In genomic region chrX:106281383-106281782, GRCh38 we compare ENCODE assay signal across 25 cellular contexts.
DNase-seq lines count a peak whose midpoint lies in the region; ATAC-seq, FAIRE-seq and TF ChIP-seq lines count a peak whose summit lies in the region.
"Had no signal": no experiment of that assay in that cellular context is flagged by ENCODE, and none has a peak within 500 bp of the region (broad histone marks: within the 10 kb centered on the region; RNA-seq: fewer than 3 reads in every experiment).

No MANE protein-coding gene starts in this region.

- in situ Hi-C loops in HepG2 (cut with HindIII; ENCODE audit: extremely low pct_ligation_motif_present, low pct_unique_long_range_greater_than_20kb) = no loop called here

- POLR2A ChIA-PET in HepG2 (lab: Yijun Ruan, JAX) = no interaction called here

- DNase-seq in HepG2 (ENCODE audit: low spot score) = no peak
- DNase-seq in right lobe of liver = no peak
- no peak for DNase-seq in astrocyte (ENCODE audit: low read depth)
- DNase-seq in effector memory CD8-positive, alpha-beta T cell = no peak
- no peak for DNase-seq in NCI-H1048 (lab: John Stamatoyannopoulos, UW)
- DNase-seq: ACHN; BE2C; C1 segment of cervical spinal cord; CD4-positive, alpha-beta memory T cell; CD4-positive, CD25-positive, alpha-beta regulatory T cell; CD8-positive, alpha-beta memory T cell; COR-L47; DMS 273 treated with DMSO at 0.1 percent for 48 hours; DMS153; DMS53; DMS79; DND-41; EL; GDM1 had no signal

- H3K4me1 Mint-ChIP-seq in astrocyte (ENCODE audit: low read depth, unreplicated experiment) = no peaks in the 10 kb centered on the region
- no peaks in the 10 kb centered on the region for H3K4me1 Mint-ChIP-seq in effector memory CD8-positive, alpha-beta T cell (ENCODE audit: low read depth in 2 of 2)
- H3K4me1 Mint-ChIP-seq: CD14-positive monocyte; CD4-positive, alpha-beta memory T cell; CD4-positive, CD25-positive, alpha-beta regulatory T cell; CD8-positive, alpha-beta memory T cell had no signal

- H3K9me3 Mint-ChIP-seq in astrocyte (ENCODE audit: unreplicated experiment) = no peaks in the 10 kb centered on the region
- no peaks in the 10 kb centered on the region for H3K9me3 Mint-ChIP-seq in effector memory CD8-positive, alpha-beta T cell
- H3K9me3 Mint-ChIP-seq: CD4-positive, alpha-beta memory T cell had no signal

- no peaks in the 10 kb centered on the region for H3K27me3 ChIP-seq in HepG2 (ENCODE audit: control insufficient read depth in 1 of 2, insufficient read depth in 2 of 2, low read length in 2 of 2)
- H3K27me3 ChIP-seq in right lobe of liver = no peaks in the 10 kb centered on the region
- no peaks in the 10 kb centered on the region for H3K27me3 ChIP-seq in astrocyte (ENCODE audit: insufficient read depth, low read length)
- H3K27me3 ChIP-seq: BE2C had no signal

- H3K36me3 Mint-ChIP-seq in astrocyte (ENCODE audit: low read depth, unreplicated experiment) = no peaks in the 10 kb centered on the region
- H3K36me3 Mint-ChIP-seq in effector memory CD8-positive, alpha-beta T cell (ENCODE audit: insufficient read depth) = no peaks in the 10 kb centered on the region
- H3K36me3 Mint-ChIP-seq: CD14-positive monocyte; CD4-positive, alpha-beta memory T cell; CD4-positive, CD25-positive, alpha-beta regulatory T cell; CD8-positive, alpha-beta memory T cell had no signal

- no peak overlapping the region for H3K4me3 Mint-ChIP-seq in astrocyte (ENCODE audit: unreplicated experiment)
- no peak overlapping the region for H3K4me3 Mint-ChIP-seq in effector memory CD8-positive, alpha-beta T cell
- H3K4me3 Mint-ChIP-seq: CD14-positive monocyte; CD4-positive, alpha-beta memory T cell; CD4-positive, CD25-positive, alpha-beta regulatory T cell; CD8-positive, alpha-beta memory T cell had no signal

- H3K4me2 ChIP-seq in HepG2 (ENCODE audit: low read depth, low read length) (no peak overlapping the region), astrocyte (ENCODE audit: low read length) (no peak overlapping the region)
- H3K4me2 ChIP-seq: BLaER1 had no signal

- H3K4me3 ChIP-seq in HepG2 (replicated peaks in 1 of 3; ENCODE audit: insufficient read depth in 1 of 3, low read depth in 2 of 3, low read length in 3 of 3) (no peak overlapping the region), right lobe of liver (no peak overlapping the region), astrocyte (ENCODE audit: insufficient read depth, low read depth, low read length) (no peak overlapping the region)
- H3K4me3 ChIP-seq: BLaER1, GM12878 had no signal

- CTCF ChIA-PET in HepG2 (lab: Yijun Ruan, JAX; ENCODE audit: low intra/inter-chr PET ratio, low total read pairs) = no interaction called here

- H3K79me2 ChIP-seq in HepG2 (ENCODE audit: insufficient read depth, low read length) (no peaks in the 10 kb centered on the region), astrocyte (ENCODE audit: insufficient read depth, low read length) (no peaks in the 10 kb centered on the region)

- H2AFZ ChIP-seq in HepG2 (ENCODE audit: low read length) (no peak overlapping the region), astrocyte (ENCODE audit: low read depth, low read length) (no peak overlapping the region)

- no peak overlapping the region for H3K27ac ChIP-seq in HepG2 (ENCODE audit: extremely low read length, insufficient read depth, low read length)
- H3K27ac ChIP-seq in right lobe of liver = no peak overlapping the region
- no peak overlapping the region for H3K27ac ChIP-seq in astrocyte (ENCODE audit: low read depth, low read length)
- H3K27ac ChIP-seq: 22Rv1, BLaER1 had no signal

- H3K9me3 ChIP-seq in HepG2 (ENCODE audit: low read length) (no peaks in the 10 kb centered on the region), right lobe of liver (no peaks in the 10 kb centered on the region), astrocyte (ENCODE audit: insufficient read depth, low read depth, low read length) (no peaks in the 10 kb centered on the region)
- H3K9me3 ChIP-seq: BE2C, BLaER1 had no signal

- H3K9ac ChIP-seq in HepG2 (ENCODE audit: insufficient read depth, low read depth, low read length) (no peak overlapping the region), astrocyte (ENCODE audit: low read length) (no peak overlapping the region)
- H3K9ac ChIP-seq: BLaER1 had no signal

- 6% methylated on average over 2 of the region's 2 CpGs for WGBS in HepG2 (ENCODE audit: low lambda C conversion rate)
- 68% methylated on average over 2 of the region's 2 CpGs for WGBS in right lobe of liver (ENCODE audit: insufficient coverage, low coverage, low lambda C conversion rate, missing lambda C conversion rate)

- intact Hi-C loops in HepG2 (cut with micrococcal nuclease; ENCODE audit: unreplicated experiment) = no loop called here
- intact Hi-C loops in right lobe of liver (cut with DNase I) = no loop called here

- no peaks in the 10 kb centered on the region for H3K36me3 ChIP-seq in HepG2 (replicated peaks in 1 of 2; ENCODE audit: control insufficient read depth in 1 of 2, insufficient read depth in 2 of 2, low read length in 2 of 2)
- H3K36me3 ChIP-seq in right lobe of liver = no peaks in the 10 kb centered on the region
- no peaks in the 10 kb centered on the region for H3K36me3 ChIP-seq in astrocyte (ENCODE audit: insufficient read depth, low read length)
- H3K36me3 ChIP-seq: BE2C, BLaER1 had no signal

- TF ChIP-seq EP300 in HepG2 (IDR thresholded peaks at IDR 0.05; ENCODE audit: low read depth in 2 of 2, low read length in 2 of 2) (no peak), HepG2 (CRISPR knock-in tag; IDR thresholded peaks at IDR 0.05; ENCODE audit: borderline replicate concordance) (no peak)

- no peak for TF ChIP-seq RAD21 in HepG2 (CRISPR knock-in tag; IDR thresholded peaks at IDR 0.05)

- H3K4me1 ChIP-seq in HepG2 (ENCODE audit: insufficient read depth, low read length) (peaks cover 7% of the 10 kb centered on the region; the same call in 1 of the 2 replicates), right lobe of liver (no peaks in the 10 kb centered on the region), astrocyte (ENCODE audit: insufficient read depth, low read length) (peaks cover 8% of the 10 kb centered on the region)
- H3K4me1 ChIP-seq: BE2C, BLaER1 had no signal

- H4K20me1 ChIP-seq in HepG2 (ENCODE audit: insufficient read depth, low read length) (no peaks in the 10 kb centered on the region), astrocyte (ENCODE audit: insufficient read depth, low read length) (no peaks in the 10 kb centered on the region)
- H4K20me1 ChIP-seq: BLaER1 had no signal

- H3K27ac Mint-ChIP-seq in astrocyte (ENCODE audit: unreplicated experiment) = no peak overlapping the region
- no peak overlapping the region for H3K27ac Mint-ChIP-seq in effector memory CD8-positive, alpha-beta T cell
- H3K27ac Mint-ChIP-seq: CD4-positive, alpha-beta memory T cell; CD4-positive, CD25-positive, alpha-beta regulatory T cell; CD8-positive, alpha-beta memory T cell had no signal

- H3K27me3 Mint-ChIP-seq in astrocyte (ENCODE audit: low read depth, unreplicated experiment) = no peaks in the 10 kb centered on the region
- no peaks in the 10 kb centered on the region for H3K27me3 Mint-ChIP-seq in effector memory CD8-positive, alpha-beta T cell
- H3K27me3 Mint-ChIP-seq: CD4-positive, alpha-beta memory T cell; CD4-positive, CD25-positive, alpha-beta regulatory T cell; CD8-positive, alpha-beta memory T cell had no signal

- ATAC-seq in HepG2 (no peak), right lobe of liver (no peak)
- ATAC-seq in effector memory CD8-positive, alpha-beta T cell (replicated peaks) = no peak
- ATAC-seq: GM12878 had no signal

- FAIRE-seq in HepG2 (lab: Jason Lieb, UNC) = no peak
- peak; percentile 72 for FAIRE-seq in astrocyte (lab: Jason Lieb, UNC)
- FAIRE-seq: GM12878, GM12892, GM18507 had no signal

- no TSS peak for BruUV-seq in HepG2 (replicated peaks; lab: Mats Ljungman, UMichigan)

- no peak for TF ChIP-seq CTCF in HepG2 (CRISPR knock-in tag; IDR thresholded peaks at IDR 0.05)
- TF ChIP-seq CTCF in right lobe of liver (IDR thresholded peaks at IDR 0.05) = no peak
- TF ChIP-seq CTCF in astrocyte (IDR thresholded peaks at IDR 0.05; ENCODE audit: insufficient read depth, low read depth, low read length) = no peak

- TF ChIP-seq POLR2A in HepG2 (IDR thresholded peaks at IDR 0.05; ENCODE audit: insufficient read depth in 1 of 2, low read depth in 2 of 2, low read length in 2 of 2) = no peak
- TF ChIP-seq POLR2A in right lobe of liver (IDR thresholded peaks at IDR 0.05) = no peak

TF ChIP-seq in HepG2, 621 proteins besides CTCF, POLR2A, EP300 and RAD21:
- TF ChIP-seq ZSCAN22 (CRISPR knock-in tag; IDR thresholded peaks at IDR 0.05) = no peak
- TF ChIP-seq EEA1 (CRISPR knock-in tag; IDR thresholded peaks at IDR 0.05; ENCODE audit: borderline replicate concordance) = no peak
- TF ChIP-seq MAFF (IDR thresholded peaks at IDR 0.05; ENCODE audit: low read depth, low read length) = peak; percentile 64
- no peak for TF ChIP-seq ZNF747 (CRISPR knock-in tag; IDR thresholded peaks at IDR 0.05; ENCODE audit: borderline replicate concordance)
- no peak for TF ChIP-seq ETV6 (CRISPR knock-in tag; conservative IDR thresholded peaks at IDR 0.05)
- no peak for TF ChIP-seq ZNF615 (CRISPR knock-in tag; IDR thresholded peaks at IDR 0.05; ENCODE audit: borderline replicate concordance)
- peak; percentile 28 to 79; a peak in 3 of 4 replicates for TF ChIP-seq MAFK (conservative IDR thresholded peaks at IDR 0.05 in 1 of 2, IDR thresholded peaks at IDR 0.05 in 1 of 2; ENCODE audit: low read length in 2 of 2)
- no peak for TF ChIP-seq SNRNP70 (IDR thresholded peaks at IDR 0.05; ENCODE audit: low read depth, low read length)
